ENCODE assay signal across 25 cellular contexts in genomic region chr4:77310931-77311330, GRCh38.
DNase-seq lines count a peak whose midpoint lies in the region; ATAC-seq and TF ChIP-seq lines count a peak whose summit lies in the region.
"Had no signal": no experiment of that assay in that cellular context is flagged by ENCODE, and none has a peak within 500 bp of the region (broad histone marks: within the 10 kb centered on the region; RNA-seq: fewer than 3 reads in every experiment).

No MANE protein-coding gene starts in this region.

- peaks cover 0 to 4% (median 0%) of the 10 kb centered on the region in 7 donors for H3K27me3 ChIP-seq in heart right ventricle
- H3K27me3 ChIP-seq: esophagus muscularis mucosa, gastrocnemius medialis, Peyer's patch had no signal

- DNase-seq in GM04503 (ENCODE audit: low read depth) = peak; percentile 19
- peak; percentile 50 for DNase-seq in astrocyte of the hippocampus (ENCODE audit: low read depth, low spot score)
- DNase-seq in kidney glomerular epithelial cell (lab: John Stamatoyannopoulos, UW) = peak; percentile 56
- DNase-seq in stromal cell of bone marrow (ENCODE audit: low read depth) = peak; percentile 3
- no peak for DNase-seq in NCI-H2107 treated with DMSO at 0.1 percent for 48 hours (lab: John Stamatoyannopoulos, UW; ENCODE audit: unreplicated experiment)
- no peak for DNase-seq in dermis blood vessel endothelial cell
- no peak for DNase-seq in heart right ventricle
- DNase-seq: activated CD8-positive, alpha-beta T cell treated with anti-CD3 and anti-CD28 coated beads, Interleukin-2, amount 10 ng/mL, durations not matched to agents 7 days and 5 days; activated gamma-delta T cell; Calu3; effector memory CD8-positive, alpha-beta T cell; gastrocnemius medialis; H9; Karpas-422; naive B cell; NCI-H2171 treated with DMSO at 0.1 percent for 48 hours; NCI-H524 treated with DMSO at 0.1 percent for 48 hours; occipital lobe; Peyer's patch; right cardiac atrium; stimulated activated CD4-positive, alpha-beta T cell treated with anti-CD3 and anti-CD28 coated beads, Interleukin-12 subunit alpha, Interleukin-12 subunit beta, amount 100 ng/mL, for 4 hours; stimulated activated CD4-positive, alpha-beta T cell treated with anti-CD3 and anti-CD28 coated beads, Interleukin-4, amount 100 ng/mL, for 4 hours; stimulated activated naive CD4-positive, alpha-beta T cell had no signal

- intact Hi-C loops in heart right ventricle (cut with DNase I) = no loop called here

- TF ChIP-seq CTCF in heart right ventricle (IDR thresholded peaks at IDR 0.05) = no peak

- no peak overlapping the region for H3K4me3 ChIP-seq in heart right ventricle
- H3K4me3 ChIP-seq: esophagus muscularis mucosa, gastrocnemius medialis, Peyer's patch, thoracic aorta had no signal

- H3K36me3 ChIP-seq in heart right ventricle = no peaks in the 10 kb centered on the region
- H3K36me3 ChIP-seq: esophagus muscularis mucosa, gastrocnemius medialis, Peyer's patch, thoracic aorta had no signal

- no peak overlapping the region for H3K27ac ChIP-seq in heart right ventricle
- H3K27ac ChIP-seq: esophagus muscularis mucosa, gastrocnemius medialis, Peyer's patch, thoracic aorta had no signal

- H3K4me1 ChIP-seq in heart right ventricle = no peaks in the 10 kb centered on the region
- H3K4me1 ChIP-seq: esophagus muscularis mucosa, gastrocnemius medialis, Peyer's patch had no signal

- no peak for ATAC-seq in heart right ventricle
- ATAC-seq: activated CD8-positive, alpha-beta T cell treated with anti-CD3 and anti-CD28 coated beads, Interleukin-2, amount 10 ng/mL, durations not matched to agents 7 days and 5 days; effector memory CD8-positive, alpha-beta T cell; gastrocnemius medialis; right cardiac atrium had no signal

- no peaks in the 10 kb centered on the region for H3K9me3 ChIP-seq in heart right ventricle
- H3K9me3 ChIP-seq: gastrocnemius medialis, Peyer's patch, thoracic aorta had no signal

- WGBS in heart right ventricle, 2 donors = 35 to 41% methylated on average over 3 of the region's 3 CpGs

Comparison
In these comparisons a context has a peak if more than half of its experiments do, and no peak if none do; other contexts are left out.
1. DNase-seq: peak in GM04503 (single experiment), astrocyte of the hippocampus (single experiment), kidney glomerular epithelial cell (single experiment) and stromal cell of bone marrow (single experiment); none in NCI-H2107 treated with DMSO at 0.1 percent for 48 hours (single experiment), dermis blood vessel endothelial cell (single experiment) and heart right ventricle (0 of 2).